8 cellular contexts compared by ENCODE assay signal in the genomic region with DNA sequence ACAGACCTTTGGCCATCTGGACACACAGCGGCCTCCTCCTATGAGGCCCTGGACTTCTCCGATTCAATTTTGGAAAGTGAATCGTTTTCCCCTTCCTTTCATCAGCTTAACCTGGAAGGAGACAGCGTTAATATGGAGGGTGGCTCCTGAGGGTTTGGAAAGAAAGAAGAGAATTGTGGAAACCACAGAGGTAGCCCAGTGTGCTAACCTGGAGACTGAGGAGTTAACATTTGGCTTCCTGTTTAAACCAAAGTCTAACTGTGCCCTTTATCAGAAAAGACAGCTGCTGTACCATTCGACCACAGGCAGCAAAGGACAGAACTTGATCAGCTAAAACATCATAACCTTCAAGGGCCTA. TPM values are rescaled to one million over a fixed set of nuclear protein-coding genes. Genes with fewer than 3 reads are reported as not detected.
DNase-seq lines count a peak whose midpoint lies in the region; ATAC-seq and TF ChIP-seq lines count a peak whose summit lies in the region.

No MANE protein-coding gene starts in this region.

- H3K9me3 ChIP-seq in OCI-LY1 (ENCODE audit: low read length) (no peaks in the 10 kb centered on the region), mucosa of stomach (ENCODE audit: control insufficient read depth, low read length) (no peaks in the 10 kb centered on the region)

- H3K4me2 ChIP-seq in OCI-LY1 (ENCODE audit: low read length): peak overlapping the region; percentile 76

- H3K27me3 ChIP-seq in OCI-LY1 (ENCODE audit: insufficient read depth, low read length) (no peaks in the 10 kb centered on the region), dorsolateral prefrontal cortex (no peaks in the 10 kb centered on the region), mucosa of stomach (ENCODE audit: control insufficient read depth, insufficient read depth, low read length) (no peaks in the 10 kb centered on the region)

- H3K27ac ChIP-seq in OCI-LY1 (ENCODE audit: low read depth, low read length, poor library complexity, severe bottlenecking): peak overlapping the region; percentile 63
- H3K27ac ChIP-seq in dorsolateral prefrontal cortex: peak overlapping the region; percentile 72 to 99 (median 96)

- DNase-seq in NCI-H1105 treated with DMSO at 0.1 percent for 48 hours (lab: John Stamatoyannopoulos, UW): peak; percentile 23
- DNase-seq in NCI-H1105 (lab: John Stamatoyannopoulos, UW): no peak
- DNase-seq in dorsolateral prefrontal cortex: no peak
- DNase-seq in activated effector memory CD4-positive, alpha-beta T cell treated with Interleukin-2 at 50 U/mL for 16 hours: no peak
- DNase-seq in NCI-H1417 (lab: John Stamatoyannopoulos, UW): no peak

- H2AFZ ChIP-seq in OCI-LY1 (ENCODE audit: low read length): no peak overlapping the region

- ATAC-seq in HG02678 (IDR thresholded peaks at IDR 0.05; ENCODE audit: unreplicated experiment): peak; percentile 35

- peak overlapping the region; percentile 81 for H3K9ac ChIP-seq in OCI-LY1 (ENCODE audit: low read length)
- H3K9ac ChIP-seq in mucosa of stomach (ENCODE audit: low read length): peak overlapping the region; percentile 93

- TF ChIP-seq CTCF in OCI-LY1 (IDR thresholded peaks at IDR 0.05; ENCODE audit: low read length): no peak
- no peak for TF ChIP-seq CTCF in dorsolateral prefrontal cortex (IDR thresholded peaks at IDR 0.05 in 54 of 56, conservative IDR thresholded peaks at IDR 0.05 in 2 of 56; ENCODE audit: low read depth in 1 of 56, partially characterized antibody in 56 of 56)

- peak overlapping the region; percentile 83 for H3K4me3 ChIP-seq in OCI-LY1 (ENCODE audit: low read depth, low read length, poor library complexity, severe bottlenecking)
- H3K4me3 ChIP-seq in dorsolateral prefrontal cortex: peak overlapping the region; percentile 52 to 97 (median 89)
- H3K4me3 ChIP-seq in mucosa of stomach (ENCODE audit: low read length): peak overlapping the region; percentile 58

- H3K79me2 ChIP-seq in OCI-LY1 (ENCODE audit: insufficient read depth, low read length): no peaks in the 10 kb centered on the region

- H3F3A ChIP-seq in OCI-LY1 (ENCODE audit: insufficient read depth, low read length): no peaks in the 10 kb centered on the region

- H3K4me1 ChIP-seq in OCI-LY1 (ENCODE audit: insufficient read depth, low read length, severe bottlenecking): peaks cover 21% of the 10 kb centered on the region
- H3K4me1 ChIP-seq in mucosa of stomach (ENCODE audit: control insufficient read depth, insufficient read depth, low read length): peaks cover 10% of the 10 kb centered on the region

- H3K36me3 ChIP-seq in OCI-LY1 (ENCODE audit: insufficient read depth, low read length): peaks cover 9% of the 10 kb centered on the region; the same call in 1 of the 2 replicates
- no peaks in the 10 kb centered on the region for H3K36me3 ChIP-seq in mucosa of stomach (ENCODE audit: control insufficient read depth, insufficient read depth, low read length)

- H4K20me1 ChIP-seq in OCI-LY1 (ENCODE audit: insufficient read depth, low read length): no peaks in the 10 kb centered on the region

- intact Hi-C loops in dorsolateral prefrontal cortex (cut with DNase I): loop anchor here (1.0 to 10.0 kb wide), 5 partner anchors 84 to 299 kb away; a partner anchor contains a TSS

- no peaks in the 10 kb centered on the region for H3K9me2 ChIP-seq in OCI-LY1 (ENCODE audit: low read depth, low read length)

RNA-seq across cellular contexts. Expression of a gene that starts 0.7 kb away (rescaled TPM):
- total RNA-seq in dorsolateral prefrontal cortex: 10 to 100 TPM in 74 of 120 experiments, 1 to 10 TPM in 46; 3.8 to 21.4 (median 11.5) TPM
